ENCODE assay signal across 30 cellular contexts in genomic region chr5:5644249-5644648, GRCh38.
"Had no signal": no experiment of that assay in that cellular context is flagged by ENCODE, and none has a peak within 500 bp of the region (broad histone marks: within the 10 kb centered on the region; RNA-seq: fewer than 3 reads in every experiment).

No MANE protein-coding gene starts in this region.

- H3K36me3 ChIP-seq: gastrocnemius medialis, heart left ventricle, left lung, lower lobe of right lung, neutrophil, pancreas, right lobe of liver, stomach, thoracic aorta, transverse colon, upper lobe of right lung, uterus had no signal

- H3K36me3 Mint-ChIP-seq: natural killer cell treated with Interleukin-12 subunit alpha and Interleukin-12 subunit beta and Interleukin-15 and Interleukin-18, amount 100 ng/mL, for 72 hours had no signal

- H3K27me3 ChIP-seq: gastrocnemius medialis, heart left ventricle, hepatocyte, left lung, neutrophil, pancreas, right lobe of liver, stomach, transverse colon, upper lobe of right lung, uterus had no signal

- DNase-seq: cerebellar nuclear complex; cortex of kidney; effector memory CD8-positive, alpha-beta T cell; erythroblast; gastrocnemius medialis; heart left ventricle; kidney; left lung; lower lobe of right lung; mucosa of descending colon; naive B cell; pancreas; retina; right lobe of liver; stimulated activated CD4-positive, alpha-beta T cell treated with anti-CD3 and anti-CD28 coated beads, Interleukin-12 subunit alpha, Interleukin-12 subunit beta, amount 100 ng/mL, for 4 hours; stimulated activated CD4-positive, alpha-beta T cell treated with anti-CD3 and anti-CD28 coated beads, Interleukin-1b, Interleukin-23, amount 100 ng/mL, for 48 hours; stimulated activated CD4-positive, alpha-beta T cell treated with anti-CD3 and anti-CD28 coated beads, Interleukin-4, amount 100 ng/mL, for 1 hour; stimulated activated CD8-positive, alpha-beta memory T cell treated with anti-CD3 and anti-CD28 coated beads, Interleukin-4, amount 100 ng/mL, for 48 hours; stimulated activated naive CD4-positive, alpha-beta T cell treated with Interleukin-2 at 50 U/mL for 16 hours; stomach; substantia nigra; transverse colon; upper lobe of right lung; uterus had no signal

- H2AFZ ChIP-seq: hepatocyte had no signal

- H3K4me1 ChIP-seq: left lung, lower lobe of right lung, pancreas, right lobe of liver, stomach, transverse colon, upper lobe of right lung, uterus had no signal

- H3K4me3 ChIP-seq: gastrocnemius medialis, heart left ventricle, hepatocyte, left lung, lower lobe of right lung, mucosa of descending colon, pancreas, right lobe of liver, smooth muscle cell, stomach, thoracic aorta, transverse colon, upper lobe of right lung, uterus had no signal

- ATAC-seq: effector memory CD8-positive, alpha-beta T cell; gastrocnemius medialis; left lung; lower lobe of right lung; mucosa of descending colon; natural killer cell treated with Interleukin-12 subunit alpha and Interleukin-12 subunit beta and Interleukin-15 and Interleukin-18, amount 100 ng/mL, for 72 hours; pancreas; right lobe of liver; upper lobe of right lung had no signal

- H3K4me1 Mint-ChIP-seq: naive B cell, neural crest cell had no signal

- H3K79me2 ChIP-seq: hepatocyte had no signal

- H3K27ac Mint-ChIP-seq: effector memory CD8-positive, alpha-beta T cell; naive B cell; natural killer cell treated with Interleukin-12 subunit alpha and Interleukin-12 subunit beta and Interleukin-15 and Interleukin-18, amount 100 ng/mL, for 72 hours had no signal

- H3K4me2 ChIP-seq: hepatocyte, smooth muscle cell had no signal

- H3K9me3 Mint-ChIP-seq: neural crest cell had no signal

- H3K9me3 ChIP-seq: gastrocnemius medialis, heart left ventricle, left lung, lower lobe of right lung, mucosa of descending colon, neutrophil, pancreas, right lobe of liver, stomach, thoracic aorta, transverse colon, upper lobe of right lung, uterus had no signal

- H3K27ac ChIP-seq: gastrocnemius medialis, hepatocyte, left lung, lower lobe of right lung, neutrophil, pancreas, right lobe of liver, transverse colon, upper lobe of right lung, uterus had no signal

- H3K4me3 Mint-ChIP-seq: effector memory CD8-positive, alpha-beta T cell; naive B cell; natural killer cell treated with Interleukin-12 subunit alpha and Interleukin-12 subunit beta and Interleukin-15 and Interleukin-18, amount 100 ng/mL, for 72 hours; neural crest cell had no signal
